8 cellular contexts compared by ENCODE assay signal in the genomic region with DNA sequence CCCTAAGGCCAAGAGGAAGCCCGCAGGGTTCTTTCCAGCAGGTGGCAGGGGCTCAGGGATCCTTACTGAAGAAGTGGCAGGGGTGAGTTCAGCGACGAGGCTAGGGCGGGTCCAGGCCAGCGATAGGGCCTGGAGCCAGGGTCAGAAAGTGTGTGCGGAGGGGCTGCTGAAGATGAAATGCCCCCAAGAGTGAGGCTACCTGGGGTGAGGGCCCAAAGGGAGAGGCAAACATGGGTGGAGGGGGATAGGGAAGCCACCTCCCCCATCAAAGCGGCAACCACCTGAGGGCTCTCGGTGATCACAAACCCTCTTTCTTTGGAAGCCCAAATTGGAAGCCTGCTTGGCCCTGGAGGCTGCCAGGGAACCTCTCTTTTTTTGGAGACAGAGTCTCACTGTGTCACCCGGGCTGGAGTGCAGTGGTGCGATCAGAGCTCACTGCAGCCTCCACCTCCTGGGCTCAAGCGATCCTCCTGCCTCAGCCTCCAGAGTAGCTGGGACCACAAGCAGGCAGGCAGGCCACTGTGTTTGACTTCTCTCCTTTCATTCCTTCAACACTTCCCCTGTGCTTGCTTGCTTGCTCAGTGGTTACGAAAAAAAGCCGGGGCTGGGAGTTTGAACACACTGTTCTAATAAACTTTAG. TPM values are rescaled to one million over a fixed set of nuclear protein-coding genes. Genes with fewer than 3 reads are reported as not detected.
DNase-seq lines count a peak whose midpoint lies in the region; ATAC-seq, FAIRE-seq and TF ChIP-seq lines count a peak whose summit lies in the region.

No MANE protein-coding gene starts in this region.

- peak overlapping the region; percentile 91 for H3K27ac Mint-ChIP-seq in activated T-cell treated with anti-CD3 and anti-CD28 coated beads, Interleukin-2, amount 50 U/mL, for 24 hours
- H3K27ac Mint-ChIP-seq in activated T-helper 2 cell treated with anti-CD3 and anti-CD28 coated beads, Interferon-gamma antibody, Interleukin-2, Interleukin-4, amounts not matched to agents 10 μg/mL and 5 μg/mL and 100 μg/mL, durations not matched to agents 14 hours and 24 hours and 36 hours: peak overlapping the region; percentile 95

- peaks cover 0 to 8% of the 10 kb centered on the region in 2 donors for H3K4me1 ChIP-seq in kidney (ENCODE audit: control insufficient read depth in 1 of 2, insufficient read depth in 1 of 2, low read depth in 1 of 2, low read length in 2 of 2)
- H3K4me1 ChIP-seq in thoracic aorta (ENCODE audit: control insufficient read depth in 1 of 2, low read depth in 2 of 2): peaks cover 4 to 17% of the 10 kb centered on the region in 2 donors

- peak overlapping the region in 1 of 2 donors; percentile 46 for H3K9ac ChIP-seq in kidney (ENCODE audit: low read length in 2 of 2)

- H3K27me3 Mint-ChIP-seq in activated T-cell treated with anti-CD3 and anti-CD28 coated beads, Interleukin-2, amount 50 U/mL, for 24 hours: no peaks in the 10 kb centered on the region
- H3K27me3 Mint-ChIP-seq in activated T-helper 2 cell treated with anti-CD3 and anti-CD28 coated beads, Interferon-gamma antibody, Interleukin-2, Interleukin-4, amounts not matched to agents 10 μg/mL and 5 μg/mL and 100 μg/mL, durations not matched to agents 14 hours and 24 hours and 36 hours (ENCODE audit: low read depth): no peaks in the 10 kb centered on the region

- no peaks in the 10 kb centered on the region for H3K9me3 ChIP-seq in kidney (ENCODE audit: control insufficient read depth in 1 of 2, low read length in 2 of 2)
- H3K9me3 ChIP-seq in thoracic aorta: no peaks in the 10 kb centered on the region

- peaks cover 19% of the 10 kb centered on the region for H3K4me1 Mint-ChIP-seq in activated T-cell treated with anti-CD3 and anti-CD28 coated beads, Interleukin-2, amount 50 U/mL, for 24 hours (ENCODE audit: low read depth)
- H3K4me1 Mint-ChIP-seq in activated T-helper 2 cell treated with anti-CD3 and anti-CD28 coated beads, Interferon-gamma antibody, Interleukin-2, Interleukin-4, amounts not matched to agents 10 μg/mL and 5 μg/mL and 100 μg/mL, durations not matched to agents 14 hours and 24 hours and 36 hours (ENCODE audit: low read depth): peaks cover 11% of the 10 kb centered on the region

- H3K27me3 ChIP-seq in thoracic aorta (replicated peaks; ENCODE audit: insufficient read depth): no peaks in the 10 kb centered on the region

- in situ Hi-C loops in ACHN (cut with HindIII; ENCODE audit: low pct_ligation_motif_present, low pct_unique_long_range_greater_than_20kb, low sequenced_read_pairs): no loop called here

- H3K27ac ChIP-seq in kidney (ENCODE audit: low read depth in 2 of 2, low read length in 2 of 2) (no peak overlapping the region), thoracic aorta (no peak overlapping the region)

- peak overlapping the region; percentile 80 for H3K4me3 Mint-ChIP-seq in activated T-cell treated with anti-CD3 and anti-CD28 coated beads, Interleukin-2, amount 50 U/mL, for 24 hours
- peak overlapping the region; percentile 85 for H3K4me3 Mint-ChIP-seq in activated T-helper 2 cell treated with anti-CD3 and anti-CD28 coated beads, Interferon-gamma antibody, Interleukin-2, Interleukin-4, amounts not matched to agents 10 μg/mL and 5 μg/mL and 100 μg/mL, durations not matched to agents 14 hours and 24 hours and 36 hours (ENCODE audit: low read depth)

- intact Hi-C loops in activated T-helper 2 cell treated with anti-CD3 and anti-CD28 coated beads, Interferon-gamma antibody, Interleukin-2, Interleukin-4, amounts not matched to agents 10 μg/mL and 5 μg/mL and 100 μg/mL, durations not matched to agents 14 hours and 24 hours and 36 hours (cut with micrococcal nuclease): no loop called here
- intact Hi-C loops in kidney (cut with DNase I): no loop called here

- TF ChIP-seq CTCF in kidney (IDR thresholded peaks at IDR 0.05; ENCODE audit: borderline replicate concordance, extremely low read depth, insufficient read depth) (no peak), thoracic aorta (IDR thresholded peaks at IDR 0.05) (no peak), omental fat pad (IDR thresholded peaks at IDR 0.05) (no peak)

- FAIRE-seq in kidney (lab: Jason Lieb, UNC): no peak
- no peak for FAIRE-seq in GM12892 (lab: Jason Lieb, UNC)

- TF ChIP-seq POLR2A in GM12892 (IDR thresholded peaks at IDR 0.05; ENCODE audit: low read depth, low read length): no peak

- H3K36me3 Mint-ChIP-seq in activated T-cell treated with anti-CD3 and anti-CD28 coated beads, Interleukin-2, amount 50 U/mL, for 24 hours (ENCODE audit: low read depth): peaks cover 30% of the 10 kb centered on the region
- peaks cover 14% of the 10 kb centered on the region for H3K36me3 Mint-ChIP-seq in activated T-helper 2 cell treated with anti-CD3 and anti-CD28 coated beads, Interferon-gamma antibody, Interleukin-2, Interleukin-4, amounts not matched to agents 10 μg/mL and 5 μg/mL and 100 μg/mL, durations not matched to agents 14 hours and 24 hours and 36 hours (ENCODE audit: low read depth)

- no peaks in the 10 kb centered on the region for H3K9me3 Mint-ChIP-seq in activated T-cell treated with anti-CD3 and anti-CD28 coated beads, Interleukin-2, amount 50 U/mL, for 24 hours
- no peaks in the 10 kb centered on the region for H3K9me3 Mint-ChIP-seq in activated T-helper 2 cell treated with anti-CD3 and anti-CD28 coated beads, Interferon-gamma antibody, Interleukin-2, Interleukin-4, amounts not matched to agents 10 μg/mL and 5 μg/mL and 100 μg/mL, durations not matched to agents 14 hours and 24 hours and 36 hours

- peak overlapping the region; percentile 43 to 59 for H3K4me3 ChIP-seq in kidney (ENCODE audit: low read length in 2 of 2)
- peak overlapping the region; percentile 74 for H3K4me3 ChIP-seq in thoracic aorta

- H3K36me3 ChIP-seq in kidney (ENCODE audit: control insufficient read depth in 1 of 2, insufficient read depth in 2 of 2, low read length in 2 of 2): peaks cover 6 to 10% of the 10 kb centered on the region in 2 donors
- H3K36me3 ChIP-seq in thoracic aorta: peaks cover 25% of the 10 kb centered on the region

- no peak for DNase-seq in activated T-cell treated with anti-CD3 and anti-CD28 coated beads, Interleukin-2, amount 50 U/mL, for 24 hours
- DNase-seq in activated T-cell treated with anti-CD3 and anti-CD28 coated beads for 4 hours: no peak
- DNase-seq in activated T-helper 2 cell treated with anti-CD3 and anti-CD28 coated beads, Interferon-gamma antibody, Interleukin-2, Interleukin-4, amounts not matched to agents 10 μg/mL and 5 μg/mL and 100 μg/mL, durations not matched to agents 14 hours and 24 hours and 36 hours (ENCODE audit: low spot score): no peak
- DNase-seq in kidney: no peak
- DNase-seq in thoracic aorta (ENCODE audit: low spot score): no peak
- no peak for DNase-seq in GM12892 (ENCODE audit: insufficient read length)
- no peak for DNase-seq in ACHN
- DNase-seq in omental fat pad (ENCODE audit: low spot score): no peak

- ATAC-seq in thoracic aorta (ENCODE audit: insufficient number of reproducible peaks, low FRiP score, low read depth) (no peak), omental fat pad (ENCODE audit: low FRiP score) (no peak)

RNA-seq across cellular contexts. Expression of a gene that starts 1.2 kb away (rescaled TPM):
- total RNA-seq in activated T-helper 2 cell treated with anti-CD3 and anti-CD28 coated beads, Interferon-gamma antibody, Interleukin-2, Interleukin-4, amounts not matched to agents 10 μg/mL and 5 μg/mL and 100 μg/mL, durations not matched to agents 14 hours and 24 hours and 36 hours: 11.3 and 11.5 TPM in 2 replicates
- 3.6 TPM for total RNA-seq in kidney
- polyA plus RNA-seq in kidney (ENCODE audit: insufficient read depth, low read depth, low replicate concordance): 0.24 TPM
- total RNA-seq in thoracic aorta: 1 to 10 TPM in 1 of 2 donors, under 1 TPM in 1; 0.21 to 1.4 TPM
- polyA plus RNA-seq in GM12892 (2012; ENCODE audit: missing spikeins): 1.1 TPM
- 1 to 10 TPM in 3 of 4 donors, under 1 TPM in 1; 0.88 to 2.4 (median 1.9) TPM for total RNA-seq in omental fat pad

RNA-seq across cellular contexts. Expression of a gene that starts 35.0 kb away (rescaled TPM):
- total RNA-seq in activated T-helper 2 cell treated with anti-CD3 and anti-CD28 coated beads, Interferon-gamma antibody, Interleukin-2, Interleukin-4, amounts not matched to agents 10 μg/mL and 5 μg/mL and 100 μg/mL, durations not matched to agents 14 hours and 24 hours and 36 hours: 55.2 and 56.6 TPM in 2 replicates
- total RNA-seq in kidney (36.8 TPM), thoracic aorta (10 to 100 TPM; 18.2 to 24.5 TPM), omental fat pad (10 to 100 TPM; 17.0 to 31.3 (median 19.6) TPM)
- polyA plus RNA-seq in kidney (ENCODE audit: insufficient read depth, low read depth, low replicate concordance): 12.1 TPM
- 9.5 TPM for polyA plus RNA-seq in GM12892 (2012; ENCODE audit: missing spikeins)

RNA-seq across cellular contexts. Expression of a gene that starts 50.1 kb away (rescaled TPM):
- total RNA-seq in activated T-helper 2 cell treated with anti-CD3 and anti-CD28 coated beads, Interferon-gamma antibody, Interleukin-2, Interleukin-4, amounts not matched to agents 10 μg/mL and 5 μg/mL and 100 μg/mL, durations not matched to agents 14 hours and 24 hours and 36 hours: 31.2 and 32.1 TPM in 2 replicates
- total RNA-seq in kidney (22.2 TPM), thoracic aorta (10 to 100 TPM in 1 of 2 donors, 1 to 10 TPM in 1; 7.7 to 11.0 TPM), omental fat pad (10 to 100 TPM in 1 of 4 donors, 1 to 10 TPM in 3; 4.0 to 19.5 (median 6.7) TPM)
- polyA plus RNA-seq in kidney (ENCODE audit: insufficient read depth, low read depth, low replicate concordance): 10.4 TPM
- polyA plus RNA-seq in GM12892 (2012; ENCODE audit: missing spikeins): 4.3 TPM
